ENCODE assay signal across 1 cellular context in genomic region chr1:183094376-183094775, GRCh38.
TF ChIP-seq lines count a peak whose summit lies in the region.

No MANE protein-coding gene starts in this region.

TF ChIP-seq in WTC11, 78 proteins besides CTCF, POLR2A, EP300 and RAD21 (continued from another document):
- TF ChIP-seq, protein P1, sequence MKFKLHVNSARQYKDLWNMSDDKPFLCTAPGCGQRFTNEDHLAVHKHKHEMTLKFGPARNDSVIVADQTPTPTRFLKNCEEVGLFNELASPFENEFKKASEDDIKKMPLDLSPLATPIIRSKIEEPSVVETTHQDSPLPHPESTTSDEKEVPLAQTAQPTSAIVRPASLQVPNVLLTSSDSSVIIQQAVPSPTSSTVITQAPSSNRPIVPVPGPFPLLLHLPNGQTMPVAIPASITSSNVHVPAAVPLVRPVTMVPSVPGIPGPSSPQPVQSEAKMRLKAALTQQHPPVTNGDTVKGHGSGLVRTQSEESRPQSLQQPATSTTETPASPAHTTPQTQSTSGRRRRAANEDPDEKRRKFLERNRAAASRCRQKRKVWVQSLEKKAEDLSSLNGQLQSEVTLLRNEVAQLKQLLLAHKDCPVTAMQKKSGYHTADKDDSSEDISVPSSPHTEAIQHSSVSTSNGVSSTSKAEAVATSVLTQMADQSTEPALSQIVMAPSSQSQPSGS (CRISPR knock-in tag; IDR thresholded peaks at IDR 0.05; ENCODE audit: borderline replicate concordance, low read depth): no peak
- TF ChIP-seq, protein P2, sequence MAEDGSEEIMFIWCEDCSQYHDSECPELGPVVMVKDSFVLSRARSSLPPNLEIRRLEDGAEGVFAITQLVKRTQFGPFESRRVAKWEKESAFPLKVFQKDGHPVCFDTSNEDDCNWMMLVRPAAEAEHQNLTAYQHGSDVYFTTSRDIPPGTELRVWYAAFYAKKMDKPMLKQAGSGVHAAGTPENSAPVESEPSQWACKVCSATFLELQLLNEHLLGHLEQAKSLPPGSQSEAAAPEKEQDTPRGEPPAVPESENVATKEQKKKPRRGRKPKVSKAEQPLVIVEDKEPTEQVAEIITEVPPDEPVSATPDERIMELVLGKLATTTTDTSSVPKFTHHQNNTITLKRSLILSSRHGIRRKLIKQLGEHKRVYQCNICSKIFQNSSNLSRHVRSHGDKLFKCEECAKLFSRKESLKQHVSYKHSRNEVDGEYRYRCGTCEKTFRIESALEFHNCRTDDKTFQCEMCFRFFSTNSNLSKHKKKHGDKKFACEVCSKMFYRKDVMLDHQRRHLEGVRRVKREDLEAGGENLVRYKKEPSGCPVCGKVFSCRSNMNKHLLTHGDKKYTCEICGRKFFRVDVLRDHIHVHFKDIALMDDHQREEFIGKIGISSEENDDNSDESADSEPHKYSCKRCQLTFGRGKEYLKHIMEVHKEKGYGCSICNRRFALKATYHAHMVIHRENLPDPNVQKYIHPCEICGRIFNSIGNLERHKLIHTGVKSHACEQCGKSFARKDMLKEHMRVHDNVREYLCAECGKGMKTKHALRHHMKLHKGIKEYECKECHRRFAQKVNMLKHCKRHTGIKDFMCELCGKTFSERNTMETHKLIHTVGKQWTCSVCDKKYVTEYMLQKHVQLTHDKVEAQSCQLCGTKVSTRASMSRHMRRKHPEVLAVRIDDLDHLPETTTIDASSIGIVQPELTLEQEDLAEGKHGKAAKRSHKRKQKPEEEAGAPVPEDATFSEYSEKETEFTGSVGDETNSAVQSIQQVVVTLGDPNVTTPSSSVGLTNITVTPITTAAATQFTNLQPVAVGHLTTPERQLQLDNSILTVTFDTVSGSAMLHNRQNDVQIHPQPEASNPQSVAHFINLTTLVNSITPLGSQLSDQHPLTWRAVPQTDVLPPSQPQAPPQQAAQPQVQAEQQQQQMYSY (CRISPR knock-in tag; IDR thresholded peaks at IDR 0.05): no peak
- no peak for TF ChIP-seq ZNF425 (CRISPR knock-in tag; conservative IDR thresholded peaks at IDR 0.05)
- TF ChIP-seq, protein P3, sequence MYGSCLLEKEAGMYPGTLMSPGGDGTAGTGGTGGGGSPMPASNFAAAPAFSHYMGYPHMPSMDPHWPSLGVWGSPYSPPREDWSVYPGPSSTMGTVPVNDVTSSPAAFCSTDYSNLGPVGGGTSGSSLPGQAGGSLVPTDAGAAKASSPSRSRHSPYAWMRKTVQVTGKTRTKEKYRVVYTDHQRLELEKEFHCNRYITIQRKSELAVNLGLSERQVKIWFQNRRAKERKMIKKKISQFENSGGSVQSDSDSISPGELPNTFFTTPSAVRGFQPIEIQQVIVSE (CRISPR knock-in tag; IDR thresholded peaks at IDR 0.05; ENCODE audit: borderline replicate concordance): no peak
- no peak for TF ChIP-seq ZNF532 (CRISPR knock-in tag; IDR thresholded peaks at IDR 0.05; ENCODE audit: borderline replicate concordance)
- no peak for TF ChIP-seq E2F5 (CRISPR knock-in tag; IDR thresholded peaks at IDR 0.05)
- no peak for TF ChIP-seq IRF2 (CRISPR knock-in tag; IDR thresholded peaks at IDR 0.05; ENCODE audit: borderline replicate concordance, low read depth)
- no peak for TF ChIP-seq NR1H2 (CRISPR knock-in tag; IDR thresholded peaks at IDR 0.05)
